23 cellular contexts compared by ENCODE assay signal in the genomic region with DNA sequence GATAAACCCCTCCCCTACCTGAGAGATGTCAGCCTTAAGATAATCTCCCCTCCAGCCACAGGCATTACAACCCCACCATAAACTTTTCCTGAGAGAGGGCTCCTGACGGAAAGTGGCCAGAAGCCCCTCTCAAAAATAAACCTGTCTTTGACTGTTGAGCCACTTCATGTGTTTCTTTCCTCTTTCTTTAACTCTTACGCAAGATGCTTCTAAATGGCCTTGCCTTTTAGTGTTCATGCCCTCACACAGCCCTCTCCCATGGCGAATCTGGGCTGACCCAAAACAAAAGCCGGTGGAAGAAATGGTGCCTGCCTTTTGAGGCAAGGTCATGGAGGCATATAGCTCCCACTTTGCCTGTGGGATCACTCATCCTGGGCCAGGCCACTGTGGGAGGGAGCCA.
"Had no signal": no experiment of that assay in that cellular context is flagged by ENCODE, and none has a peak within 500 bp of the region (broad histone marks: within the 10 kb centered on the region; RNA-seq: fewer than 3 reads in every experiment).

No MANE protein-coding gene starts in this region.

- H3K4me3 ChIP-seq: PC-9, Peyer's patch, SJCRH30, SK-N-MC had no signal

- H3K4me1 ChIP-seq: Peyer's patch, SJCRH30 had no signal

- H3K4me2 ChIP-seq: KMS-11, PC-9 had no signal

- H3K36me3 ChIP-seq: Peyer's patch, SJCRH30 had no signal

- H3K27ac ChIP-seq: HL-60, KMS-11, PC-9, Peyer's patch, SJCRH30, SK-N-MC had no signal

- H3K9ac ChIP-seq: KMS-11 had no signal

- H3K27me3 ChIP-seq: Peyer's patch, SJCRH30 had no signal

- DNase-seq: Kasumi-1; MM.1S; NCI-H1092 treated with DMSO at 0.1 percent for 48 hours; NCI-H1436; NCI-H187; NCI-H2029; NCI-H2081 treated with DMSO at 0.1 percent for 48 hours; NCI-H2171; NCI-H226; NCI-H446; NCI-H510A; NCI-H524 treated with DMSO at 0.1 percent for 48 hours; NCI-H69; NCI-H774; NK-92 treated with Interleukin-12 subunit alpha and Interleukin-12 subunit beta, amount 100 ng/mL, for 24 hours; PC-9; Peyer's patch; SHP77 treated with DMSO at 0.1 percent for 48 hours; SJCRH30 had no signal

- H2AFZ ChIP-seq: PC-9 had no signal

- ATAC-seq: Right ventricle myocardium inferior had no signal

- H3K9me3 ChIP-seq: Peyer's patch, SJCRH30 had no signal
